In genomic region chr10:118823256-118823907, GRCh38 we compare ENCODE assay signal across 21 cellular contexts.
DNase-seq lines count a peak whose midpoint lies in the region; ATAC-seq and TF ChIP-seq lines count a peak whose summit lies in the region.
"Had no signal": no experiment of that assay in that cellular context is flagged by ENCODE, and none has a peak within 500 bp of the region (broad histone marks: within the 10 kb centered on the region; RNA-seq: fewer than 3 reads in every experiment).

No MANE protein-coding gene starts in this region.

- H2BK5ac ChIP-seq in IMR-90 (ENCODE audit: low read depth, low read length, poor library complexity, severe bottlenecking), result no peak overlapping the region

- H3K79me1 ChIP-seq in IMR-90 (ENCODE audit: low read depth in 1 of 2, low read length in 2 of 2), result no peaks in the 10 kb centered on the region

- dilution Hi-C loops in IMR-90 (cut with HindIII; ENCODE audit: low sequenced_read_pairs, unreplicated experiment), result no loop called here

- TF ChIP-seq RAD21 in IMR-90 (IDR thresholded peaks at IDR 0.05; ENCODE audit: low read length), result no peak

- H3K4me2 ChIP-seq in IMR-90 (ENCODE audit: low read depth, low read length), result no peak overlapping the region

- no TSS peak for BruUV-seq in IMR-90 (replicated peaks; lab: Mats Ljungman, UMichigan)

- intact Hi-C loops in IMR-90 (cut with micrococcal nuclease) (no loop called here), spleen (cut with DNase I; ENCODE audit: low total_unique reads) (no loop called here)

- in situ Hi-C loops in IMR-90 (cut with MboI; ENCODE audit: low sequenced_read_pairs), result no loop called here
- in situ Hi-C loops in GM13977 (cut with MboI; ENCODE audit: low pct_unique_long_range_greater_than_20kb, low sequenced_read_pairs, unreplicated experiment), result no loop called here

- H2BK15ac ChIP-seq in IMR-90 (ENCODE audit: low read depth, low read length), result no peak overlapping the region

- H3K36me3 Mint-ChIP-seq in WTC11, result peaks cover 4% of the 10 kb centered on the region; the same call in 1 of the 2 replicates
- H3K36me3 Mint-ChIP-seq: CD8-positive, alpha-beta memory T cell had no signal

- POLR2A ChIA-PET in IMR-90 (lab: Charles Lee; ENCODE audit: unreplicated experiment), result no interaction called here
- POLR2A ChIA-PET in WTC11 (lab: Charles Lee), result no interaction called here

- H3K9me3 Mint-ChIP-seq in WTC11, result peaks cover 15% of the 10 kb centered on the region

- H3K36me3 ChIP-seq in IMR-90 (ENCODE audit: control insufficient read depth, insufficient read depth, low read length) (no peaks in the 10 kb centered on the region), spleen (no peaks in the 10 kb centered on the region)

- no peak overlapping the region for H3K4ac ChIP-seq in IMR-90 (ENCODE audit: low read depth, low read length)

- H4K91ac ChIP-seq in IMR-90 (ENCODE audit: insufficient read depth, low read depth, low read length), result no peak overlapping the region

- H3K23ac ChIP-seq in IMR-90 (ENCODE audit: low read depth, low read length), result no peak overlapping the region

- no peak overlapping the region for H4K8ac ChIP-seq in IMR-90 (ENCODE audit: low read depth in 2 of 2, low read length in 2 of 2)

- no peak overlapping the region for H2AK5ac ChIP-seq in IMR-90 (ENCODE audit: low read depth, low read length)

- H3K56ac ChIP-seq in IMR-90 (ENCODE audit: extremely low read depth, insufficient read depth, low read length), result no peak overlapping the region

- no CpG with 5 or more reads among the region's 4 CpGs for WGBS in IMR-90 (ENCODE audit: extremely low coverage in 2 of 2, insufficient read length in 1 of 2), 2 experiments
- WGBS in spleen, 5 donors, result 83 to 90% (median 85%) methylated on average over 4 of the region's 4 CpGs

- no peak overlapping the region for H3K27ac Mint-ChIP-seq in WTC11
- H3K27ac Mint-ChIP-seq: CD8-positive, alpha-beta memory T cell had no signal

- no peak overlapping the region for H3K14ac ChIP-seq in IMR-90 (replicated peaks; ENCODE audit: low read depth, low read length)

- no peak overlapping the region for H2AK9ac ChIP-seq in IMR-90 (replicated peaks; ENCODE audit: low read depth, low read length, poor library complexity)

- H3K4me3 Mint-ChIP-seq in WTC11, result no peak overlapping the region
- H3K4me3 Mint-ChIP-seq: CD8-positive, alpha-beta memory T cell had no signal

- no peaks in the 10 kb centered on the region for H3K4me1 ChIP-seq in IMR-90 (ENCODE audit: control insufficient read depth, insufficient read depth, low read length)
- H3K4me1 ChIP-seq in spleen, result no peaks in the 10 kb centered on the region

- TF ChIP-seq CTCF in IMR-90 (conservative IDR thresholded peaks at IDR 0.05; ENCODE audit: low read depth, low read length) (no peak), WTC11 (IDR thresholded peaks at IDR 0.05) (no peak), fibroblast of villous mesenchyme (IDR thresholded peaks at IDR 0.05; ENCODE audit: insufficient read depth, low read depth, low read length) (no peak), spleen (IDR thresholded peaks at IDR 0.05 in 8 of 11, conservative IDR thresholded peaks at IDR 0.05 in 3 of 11) (no peak), GM13977 (IDR thresholded peaks at IDR 0.05; ENCODE audit: extremely low read depth, insufficient read depth, missing control alignments) (no peak)

- no peaks in the 10 kb centered on the region for H3K9me1 ChIP-seq in IMR-90 (ENCODE audit: insufficient read depth, low read length)

- no peak for ATAC-seq in IMR-90 (ENCODE audit: low read depth)
- no peak for ATAC-seq in WTC11
- no peak for ATAC-seq in HG03520 (IDR thresholded peaks at IDR 0.05; ENCODE audit: unreplicated experiment)
- no peak for ATAC-seq in GM21447 (IDR thresholded peaks at IDR 0.05; ENCODE audit: unreplicated experiment)
- ATAC-seq: Panc1, SK-N-SH treated with all-trans-retinoic acid at 6 μM for 48 hours had no signal

- no peaks in the 10 kb centered on the region for H4K20me1 ChIP-seq in IMR-90 (ENCODE audit: insufficient read depth, low read length)

- no peak overlapping the region for H2BK120ac ChIP-seq in IMR-90 (ENCODE audit: low read depth, low read length)

- H3K4me3 ChIP-seq in IMR-90 (ENCODE audit: insufficient read depth, low read depth, low read length) (no peak overlapping the region), fibroblast of villous mesenchyme (ENCODE audit: low read depth, low read length) (no peak overlapping the region), spleen (no peak overlapping the region)

- H3K9ac ChIP-seq in IMR-90 (ENCODE audit: low read depth, low read length), result no peak overlapping the region

- CTCF ChIA-PET in IMR-90 (lab: Yijun Ruan, JAX) (no interaction called here), WTC11 (lab: Charles Lee) (interaction anchor here (0.8 to 2.4 kb wide), 12 partner anchors 9 to 254 kb away, joined by 3 to 6 read pairs (median 4); no protein-coding TSS in a partner anchor)

- H3K4me1 Mint-ChIP-seq in WTC11, result no peaks in the 10 kb centered on the region
- H3K4me1 Mint-ChIP-seq: CD8-positive, alpha-beta memory T cell had no signal

- no peak for TF ChIP-seq POLR2A in IMR-90 (IDR thresholded peaks at IDR 0.05; ENCODE audit: low read depth, low read length)
- no peak for TF ChIP-seq POLR2A in spleen (IDR thresholded peaks at IDR 0.05)

- no peak overlapping the region for H3K27ac ChIP-seq in IMR-90 (ENCODE audit: insufficient read depth, low read length)
- H3K27ac ChIP-seq in spleen, result no peak overlapping the region
- H3K27ac ChIP-seq: C4-2B had no signal

- peak overlapping the region; percentile 10 for H2AFZ ChIP-seq in IMR-90 (replicated peaks; ENCODE audit: low read length, poor library complexity)

- no peaks in the 10 kb centered on the region; the same call in 1 of the 2 replicates for H3K27me3 Mint-ChIP-seq in WTC11 (ENCODE audit: low read depth)

- H4K5ac ChIP-seq in IMR-90 (ENCODE audit: low read depth, low read length), result no peak overlapping the region

- no peaks in the 10 kb centered on the region; the same call in 1 of the 2 replicates for H3K27me3 ChIP-seq in IMR-90 (ENCODE audit: control insufficient read depth, insufficient read depth, low read length)
- no peaks in the 10 kb centered on the region for H3K27me3 ChIP-seq in spleen (replicated peaks in 1 of 7)

- DNase-seq in IMR-90, result no peak
- DNase-seq in WTC11 (ENCODE audit: low spot score), result no peak
- DNase-seq in fibroblast of villous mesenchyme (ENCODE audit: low read depth), result peak; percentile 40
- peak; percentile 17 for DNase-seq in spleen
- no peak for DNase-seq in GM13977 (ENCODE audit: low spot score)
- no peak for DNase-seq in stimulated activated CD4-positive, alpha-beta T cell treated with anti-CD3 and anti-CD28 coated beads, Interleukin-12 subunit alpha, Interleukin-12 subunit beta, amount 100 ng/mL, for 4 hours
- DNase-seq: CD8-positive, alpha-beta memory T cell; H7; NCI-H1105; NCI-H146; NCI-H2029; NCI-H226; NCI-H524; NCI-H774; NK-92 treated with Interleukin-12 subunit alpha and Interleukin-12 subunit beta, amount 100 ng/mL, for 24 hours; SIG-M5 had no signal

- no peak overlapping the region for H2BK20ac ChIP-seq in IMR-90 (ENCODE audit: low read depth, low read length)

- no peak overlapping the region for H3K18ac ChIP-seq in IMR-90 (ENCODE audit: low read depth, low read length)

- H3K9me3 ChIP-seq in IMR-90 (ENCODE audit: control insufficient read depth, insufficient read depth, low read length) (no peaks in the 10 kb centered on the region), spleen (no peaks in the 10 kb centered on the region)

TF ChIP-seq in IMR-90, 13 proteins besides CTCF, POLR2A, EP300 and RAD21:
- TF ChIP-seq USF2 (IDR thresholded peaks at IDR 0.05; ENCODE audit: low read depth, low read length) (no peak), BHLHE40 (IDR thresholded peaks at IDR 0.05; ENCODE audit: low read depth, low read length) (no peak), RCOR1 (IDR thresholded peaks at IDR 0.05; ENCODE audit: insufficient replicate concordance, low read length) (no peak), FOS (IDR thresholded peaks at IDR 0.05; ENCODE audit: low read depth, low read length) (no peak), NFE2L2 (IDR thresholded peaks at IDR 0.05; ENCODE audit: low read depth, low read length) (no peak), CHD1 (IDR thresholded peaks at IDR 0.05; ENCODE audit: low read depth, low read length) (no peak), SMC3 (IDR thresholded peaks at IDR 0.05; ENCODE audit: low read depth, low read length) (no peak), RFX5 (IDR thresholded peaks at IDR 0.05; ENCODE audit: low read depth, low read length) (no peak), MAZ (IDR thresholded peaks at IDR 0.05; ENCODE audit: borderline replicate concordance, low read depth, low read length) (no peak), MAFK (IDR thresholded peaks at IDR 0.05; ENCODE audit: low read depth, low read length) (no peak)
TF ChIP-seq in IMR-90: peak in this region for 0.

TF ChIP-seq in WTC11, 78 proteins besides CTCF, POLR2A, EP300 and RAD21:
- TF ChIP-seq USF2 (CRISPR knock-in tag; IDR thresholded peaks at IDR 0.05) (peak; percentile 37), PRRX2 (CRISPR knock-in tag; IDR thresholded peaks at IDR 0.05) (no peak), SP1 (CRISPR knock-in tag; conservative IDR thresholded peaks at IDR 0.05) (no peak), TEAD1 (CRISPR knock-in tag; IDR thresholded peaks at IDR 0.05) (no peak), GRHL2 (CRISPR knock-in tag; IDR thresholded peaks at IDR 0.05; ENCODE audit: insufficient replicate concordance, severe bottlenecking) (no peak), OVOL2 (CRISPR knock-in tag; IDR thresholded peaks at IDR 0.05; ENCODE audit: borderline replicate concordance) (no peak), JUN (CRISPR knock-in tag; IDR thresholded peaks at IDR 0.05) (no peak), USF1 (CRISPR knock-in tag; IDR thresholded peaks at IDR 0.05) (no peak)
TF ChIP-seq in WTC11: peak in this region for 1.

Comparison
In these comparisons a context has a peak if more than half of its experiments do, and no peak if none do; other contexts are left out.
1. DNase-seq: peak in fibroblast of villous mesenchyme (single experiment) and spleen (single experiment); none in IMR-90 (single experiment), WTC11 (single experiment), GM13977 (single experiment) and stimulated activated CD4-positive, alpha-beta T cell treated with anti-CD3 and anti-CD28 coated beads, Interleukin-12 subunit alpha, Interleukin-12 subunit beta, amount 100 ng/mL, for 4 hours (single experiment).